Comparison of ENCODE assay signal across 35 cellular contexts in genomic region chr6:26588965-26589364, GRCh38.
"Had no signal": no experiment of that assay in that cellular context is flagged by ENCODE, and none has a peak within 500 bp of the region (broad histone marks: within the 10 kb centered on the region; RNA-seq: fewer than 3 reads in every experiment).

No MANE protein-coding gene starts in this region.

- H3K4me3 ChIP-seq: MG63 had no signal

- DNase-seq: Karpas-422, Kasumi-1, MG63, MM.1S, MV-4-11, NCI-H1048, NCI-H1092, NCI-H1092 treated with DMSO at 0.1 percent for 48 hours, NCI-H1105, NCI-H1105 treated with DMSO at 0.1 percent for 48 hours, NCI-H1417, NCI-H1417 treated with DMSO at 0.1 percent for 48 hours, NCI-H1436, NCI-H1436 treated with DMSO at 0.1 percent for 48 hours, NCI-H146, NCI-H1694, NCI-H1694 treated with DMSO at 0.1 percent for 48 hours, NCI-H187, NCI-H187 treated with DMSO at 0.1 percent for 48 hours, NCI-H1930, NCI-H2029, NCI-H2029 treated with DMSO at 0.1 percent for 48 hours, NCI-H2081, NCI-H2081 treated with DMSO at 0.1 percent for 48 hours, NCI-H2107, NCI-H2171, NCI-H2171 treated with DMSO at 0.1 percent for 48 hours, NCI-H2227 treated with DMSO at 0.1 percent for 48 hours, NCI-H226, NCI-H345, NCI-H446, NCI-H446 treated with DMSO at 0.1 percent for 48 hours, NCI-H510A, NCI-H510A treated with DMSO at 0.1 percent for 48 hours, NCI-H524 had no signal

- H3K27me3 ChIP-seq: MG63 had no signal

- H3K36me3 ChIP-seq: MG63 had no signal

- H3K9me3 ChIP-seq: MG63 had no signal
